Comparison of ENCODE assay signal across 22 cellular contexts in the genomic region with DNA sequence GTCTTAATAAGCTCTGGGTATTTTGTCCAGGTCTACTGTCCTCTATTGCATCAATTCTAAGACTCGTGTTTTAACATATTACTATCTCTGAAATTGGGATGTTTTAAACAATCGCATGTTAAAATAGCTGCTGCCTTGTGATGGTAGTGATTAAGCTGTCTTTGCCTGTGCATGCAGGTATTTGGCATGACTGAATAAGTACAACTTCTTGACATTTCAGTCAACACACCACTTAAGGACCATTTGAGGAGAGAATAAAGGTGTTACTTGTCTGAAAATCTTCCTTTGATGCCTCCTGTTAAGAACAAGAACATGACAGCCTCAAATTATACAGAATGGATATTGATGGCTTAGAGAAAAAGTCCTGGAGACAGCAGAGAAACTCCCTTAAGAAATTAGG.
"Had no signal": no experiment of that assay in that cellular context is flagged by ENCODE, and none has a peak within 500 bp of the region (broad histone marks: within the 10 kb centered on the region; RNA-seq: fewer than 3 reads in every experiment).

No MANE protein-coding gene starts in this region.

- DNase-seq: colonic mucosa; cortex of kidney; effector CD8-positive, alpha-beta T cell; effector memory CD8-positive, alpha-beta T cell; endodermal cell; erythroblast; esophagus squamous epithelium; heart left ventricle; hypothalamus; immature natural killer cell; islet precursor cell; left cardiac atrium; left lung; left ventricle myocardium superior; lower lobe of right lung; mesendoderm; midbrain had no signal

- H3K9me3 ChIP-seq: colonic mucosa, esophagus squamous epithelium, gastroesophageal sphincter, left lung, lower lobe of right lung had no signal

- H2AFZ ChIP-seq: hepatocyte had no signal

- H3K4me3 ChIP-seq: colonic mucosa, esophagus squamous epithelium, gastroesophageal sphincter, heart left ventricle, hepatocyte, left lung, lower lobe of right lung had no signal

- H3K36me3 ChIP-seq: colonic mucosa had no signal

- H3K27me3 ChIP-seq: colonic mucosa, esophagus squamous epithelium, foreskin keratinocyte, gastroesophageal sphincter, heart left ventricle, hepatocyte, left lung had no signal

- H3K79me2 ChIP-seq: hepatocyte had no signal

- H3K4me2 ChIP-seq: hepatocyte had no signal

- H3K4me1 ChIP-seq: colonic mucosa, esophagus squamous epithelium, foreskin keratinocyte, gastroesophageal sphincter, heart left ventricle, left lung, lower lobe of right lung had no signal

- H3K27ac ChIP-seq: colonic mucosa, epithelial cell of prostate, esophagus squamous epithelium, foreskin keratinocyte, gastroesophageal sphincter, heart left ventricle, hepatocyte, left lung, lower lobe of right lung had no signal

- ATAC-seq: effector memory CD8-positive, alpha-beta T cell; esophagus mucosa; foreskin keratinocyte; gastroesophageal sphincter; heart left ventricle; left cardiac atrium; left lung; left ventricle myocardium superior; lower lobe of right lung had no signal
